In genomic region chr9:83817356-83818278, GRCh38 we compare ENCODE assay signal across 8 cellular contexts. TPM values are rescaled to one million over a fixed set of nuclear protein-coding genes. Genes with fewer than 3 reads are reported as not detected.
DNase-seq lines count a peak whose midpoint lies in the region; ATAC-seq, FAIRE-seq and TF ChIP-seq lines count a peak whose summit lies in the region.
"Not testable (repeated sequence)": the region's sequence is repeated elsewhere in the genome, so short reads cannot be mapped to it uniquely, and the experiment has no call there.

TSS of gene GKAP1 (minus strand) at chr9:83817769. CDS start at chr9:83806517, 11,252 bp downstream.

- under 1% methylated on average over 100 of the region's 103 CpGs for WGBS in urinary bladder

- H3K27me3 ChIP-seq in astrocyte (ENCODE audit: insufficient read depth, low read length); rectal smooth muscle tissue (ENCODE audit: control insufficient read depth, insufficient read depth, low read length): not testable (repeated sequence)

- in situ Hi-C loops in GM13976 (cut with MboI; ENCODE audit: low sequenced_read_pairs, unreplicated experiment): not testable (repeated sequence)

- H3K27ac ChIP-seq in astrocyte (ENCODE audit: low read depth, low read length): not testable (repeated sequence)
- H3K27ac ChIP-seq in rectal smooth muscle tissue (ENCODE audit: low read depth, low read length): peak within 1 kb of the TSS; percentile 74
- H3K27ac ChIP-seq in urinary bladder (ENCODE audit: low read depth): peak within 1 kb of the TSS; percentile 73

- H3K4me3 Mint-ChIP-seq in astrocyte (ENCODE audit: unreplicated experiment): peak within 1 kb of the TSS; percentile 86

- not testable (repeated sequence) for H3K4me1 Mint-ChIP-seq in astrocyte (ENCODE audit: low read depth, unreplicated experiment)

- H3K4me1 ChIP-seq in astrocyte (ENCODE audit: insufficient read depth, low read length); rectal smooth muscle tissue (ENCODE audit: control insufficient read depth, insufficient read depth, low read length); urinary bladder (ENCODE audit: insufficient read depth): not testable (repeated sequence)

- TF ChIP-seq CTCF in GM13976 (IDR thresholded peaks at IDR 0.05; ENCODE audit: borderline replicate concordance, control extremely low read depth, extremely low read depth, insufficient read depth, missing control alignments): peak; percentile 44
- not testable (repeated sequence) for TF ChIP-seq CTCF in astrocyte (IDR thresholded peaks at IDR 0.05; ENCODE audit: insufficient read depth, low read depth, low read length)

- not testable (repeated sequence) for FAIRE-seq in astrocyte (lab: Jason Lieb, UNC)

- H4K20me1 ChIP-seq in astrocyte (ENCODE audit: insufficient read depth, low read length): not testable (repeated sequence)

- H3K9ac ChIP-seq in astrocyte (ENCODE audit: low read length): peak within 1 kb of the TSS; percentile 65
- H3K9ac ChIP-seq in rectal smooth muscle tissue (ENCODE audit: low read length): peak within 1 kb of the TSS; percentile 40

- H3K4me2 ChIP-seq in astrocyte (ENCODE audit: low read length): peak within 1 kb of the TSS; percentile 86

- not testable (repeated sequence) for H3K27ac Mint-ChIP-seq in astrocyte (ENCODE audit: unreplicated experiment)

- not testable (repeated sequence) for H3K79me2 ChIP-seq in astrocyte (ENCODE audit: insufficient read depth, low read length)

- H3K9me3 ChIP-seq in astrocyte (ENCODE audit: insufficient read depth, low read depth, low read length): not testable (repeated sequence)

- H3K9me3 Mint-ChIP-seq in astrocyte (ENCODE audit: unreplicated experiment): not testable (repeated sequence)

- H3K36me3 Mint-ChIP-seq in astrocyte (ENCODE audit: low read depth, unreplicated experiment): not testable (repeated sequence)

- not testable (repeated sequence) for H3K36me3 ChIP-seq in astrocyte (ENCODE audit: insufficient read depth, low read length); rectal smooth muscle tissue (ENCODE audit: control insufficient read depth, insufficient read depth, low read length); urinary bladder (ENCODE audit: insufficient read depth)

- ATAC-seq in HG02840 (IDR thresholded peaks at IDR 0.05; ENCODE audit: low FRiP score, unreplicated experiment): peak; percentile 88

- H2AFZ ChIP-seq in astrocyte (ENCODE audit: low read depth, low read length): peak within 1 kb of the TSS; percentile 77

- DNase-seq in GM13976 (ENCODE audit: low spot score) (peak; percentile 81), NCI-H146 (lab: John Stamatoyannopoulos, UW) (peak; percentile 74), T1000 (lab: John Stamatoyannopoulos, UW) (peak; percentile 65), astrocyte (ENCODE audit: low read depth) (peak; percentile 26), hippocampal formation (lab: John Stamatoyannopoulos, UW) (peak; percentile 46 to 79)

- not testable (repeated sequence) for H3K27me3 Mint-ChIP-seq in astrocyte (ENCODE audit: low read depth, unreplicated experiment)

- peak within 1 kb of the TSS; percentile 57 for H3K4me3 ChIP-seq in astrocyte (ENCODE audit: insufficient read depth, low read depth, low read length)
- H3K4me3 ChIP-seq in rectal smooth muscle tissue (ENCODE audit: low read length): peak within 1 kb of the TSS; percentile 58
- peak within 1 kb of the TSS; percentile 81 for H3K4me3 ChIP-seq in urinary bladder (ENCODE audit: low read depth, low read length)

RNA-seq across cellular contexts. Expression of gene GKAP1, which starts in this region (rescaled TPM):
- total RNA-seq in astrocyte (1.2 and 1.7 TPM in 2 replicates), urinary bladder (13.0 TPM)
- polyA plus RNA-seq in urinary bladder: 8.3 TPM

Comparison
In these comparisons a context has a peak if more than half of its experiments do, and no peak if none do; other contexts are left out.
1. DNase-seq: peak in every context shown above with its lines; median percentile 81 in GM13976; 74 in NCI-H146; 65 in T1000; 62 in hippocampal formation; 26 in astrocyte.